In the genomic region with DNA sequence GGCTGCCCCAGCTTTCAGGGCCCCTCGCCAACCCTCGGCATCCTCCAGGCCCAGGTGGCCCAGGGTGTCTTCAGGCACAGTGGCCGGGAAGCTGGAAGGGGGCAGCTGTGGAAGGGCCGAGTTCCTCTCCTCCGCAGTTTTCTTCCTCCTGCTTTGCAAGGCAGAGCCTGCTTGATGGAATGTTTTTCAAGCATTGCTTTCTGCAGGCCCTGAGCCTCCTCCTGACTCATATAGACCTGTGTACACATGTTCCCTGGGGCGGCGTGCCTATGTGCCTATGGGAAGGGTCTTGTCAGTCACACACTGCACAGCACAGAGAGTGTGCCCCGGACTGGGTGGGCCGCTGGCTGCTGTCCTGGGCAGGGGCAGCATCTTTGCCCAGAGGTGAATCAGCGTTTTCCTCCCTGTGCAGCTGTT, we compare ENCODE assay signal across 28 cellular contexts.
DNase-seq lines count a peak whose midpoint lies in the region; TF ChIP-seq lines count a peak whose summit lies in the region.
"Had no signal": no experiment of that assay in that cellular context is flagged by ENCODE, and none has a peak within 500 bp of the region (broad histone marks: within the 10 kb centered on the region; RNA-seq: fewer than 3 reads in every experiment).

No MANE protein-coding gene starts in this region.

- TF ChIP-seq CTCF in mammary epithelial cell (conservative IDR thresholded peaks at IDR 0.05 in 1 of 2, IDR thresholded peaks at IDR 0.05 in 1 of 2; ENCODE audit: extremely low read depth in 1 of 2, insufficient read depth in 1 of 2, low read depth in 1 of 2, low read length in 2 of 2): no peak
- TF ChIP-seq CTCF in lower leg skin (IDR thresholded peaks at IDR 0.05): no peak

- H4K20me1 ChIP-seq in BLaER1: no peaks in the 10 kb centered on the region
- no peaks in the 10 kb centered on the region for H4K20me1 ChIP-seq in mammary epithelial cell (ENCODE audit: insufficient read depth, low read length)

- H3K27me3 ChIP-seq in BLaER1 (no peaks in the 10 kb centered on the region), mammary epithelial cell (ENCODE audit: insufficient read depth, low read length) (no peaks in the 10 kb centered on the region)
- H3K27me3 ChIP-seq: cardiac muscle cell, colonic mucosa, SJSA1, tibial nerve had no signal

- peaks cover 41% of the 10 kb centered on the region for H3K9me3 ChIP-seq in BLaER1
- H3K9me3 ChIP-seq in mammary epithelial cell (replicated peaks; ENCODE audit: insufficient read depth, low read length): peaks cover 3% of the 10 kb centered on the region
- H3K9me3 ChIP-seq: colonic mucosa had no signal

- peaks cover 53% of the 10 kb centered on the region for H3K4me1 ChIP-seq in BLaER1
- H3K4me1 ChIP-seq in mammary epithelial cell (ENCODE audit: insufficient read depth, low read length): peaks cover 8% of the 10 kb centered on the region
- H3K4me1 ChIP-seq: colonic mucosa, parathyroid adenoma, SJSA1, tibial nerve had no signal

- CTCF ChIA-PET in mammary epithelial cell (lab: Charles Lee; ENCODE audit: low non-redundant PET): no interaction called here

- intact Hi-C loops in mammary epithelial cell (cut with micrococcal nuclease): no loop called here
- intact Hi-C loops in lower leg skin (cut with DNase I; ENCODE audit: low total_unique reads): no loop called here

- in situ Hi-C loops in mammary epithelial cell (cut with MboI; ENCODE audit: low sequenced_read_pairs in 2 of 2): no loop called here

- H3K9ac ChIP-seq in BLaER1: no peak overlapping the region
- no peak overlapping the region for H3K9ac ChIP-seq in mammary epithelial cell (ENCODE audit: insufficient read depth, low read length)
- H3K9ac ChIP-seq: parathyroid adenoma had no signal

- no peaks in the 10 kb centered on the region for H3K79me2 ChIP-seq in mammary epithelial cell (ENCODE audit: insufficient read depth, low read length)
- H3K79me2 ChIP-seq: parathyroid adenoma had no signal

- no peak for TF ChIP-seq POLR2A in lower leg skin (IDR thresholded peaks at IDR 0.05)

- 0 out of 2 replicates have a peak overlapping the region, but pooled peaks have one; percentile 75 for H3K4me2 ChIP-seq in BLaER1
- no peak overlapping the region for H3K4me2 ChIP-seq in mammary epithelial cell (ENCODE audit: insufficient read depth, low read depth, low read length)
- H3K4me2 ChIP-seq: smooth muscle cell had no signal

- 74% methylated on average over 8 of the region's 10 CpGs for WGBS in mammary epithelial cell (ENCODE audit: low coverage, missing lambda C conversion rate)
- WGBS in lower leg skin, 2 donors: 66% methylated on average over 10 of the region's 10 CpGs

- H3K27ac ChIP-seq in BLaER1: peak overlapping the region; percentile 33; the same call in 1 of the 2 replicates
- H3K27ac ChIP-seq in mammary epithelial cell (ENCODE audit: insufficient read depth, low read depth, low read length): no peak overlapping the region
- H3K27ac ChIP-seq: cardiac muscle cell, colonic mucosa, parathyroid adenoma, SJSA1, tibial nerve had no signal

- no TSS peak for BruUV-seq in mammary epithelial cell (replicated peaks; lab: Mats Ljungman, UMichigan)

- peak; percentile 4 for DNase-seq in mammary epithelial cell
- DNase-seq in lower leg skin (ENCODE audit: low spot score in 2 of 2): peak; percentile 12 to 80
- peak; percentile 3 for DNase-seq in stimulated activated CD8-positive, alpha-beta memory T cell treated with anti-CD3 and anti-CD28 coated beads, Interleukin-4, amount 100 ng/mL, for 48 hours
- DNase-seq in T-helper 2 cell: no peak
- no peak for DNase-seq in AG08396 (ENCODE audit: low spot score)
- no peak for DNase-seq in NK-92 treated with Interleukin-12 subunit alpha and Interleukin-12 subunit beta, amount 100 ng/mL, for 24 hours (lab: John Stamatoyannopoulos, UW)
- no peak for DNase-seq in NCI-H2196 treated with DMSO at 0.1 percent for 48 hours (lab: John Stamatoyannopoulos, UW; ENCODE audit: unreplicated experiment)
- DNase-seq: activated CD4-positive, alpha-beta T cell treated with anti-CD3 and anti-CD28 coated beads, Interleukin-2, amount 10 ng/mL, durations not matched to agents 24 days and 14 days; activated gamma-delta T cell treated with Interleukin-2 at 50 U/mL for 16 hours; activated naive CD8-positive, alpha-beta T cell treated with anti-CD3 and anti-CD28 coated beads, Interleukin-2, amount 10 ng/mL, durations not matched to agents 7 days and 5 days; activated T-cell treated with anti-CD3 and anti-CD28 coated beads, Interleukin-2, amount 50 U/mL, for 4 hours; C1 segment of cervical spinal cord; DMS153; effector CD4-positive, alpha-beta T cell; kidney; NCI-H1048; NCI-H2107; NCI-H446; NCI-H82; stimulated activated CD4-positive, alpha-beta T cell treated with anti-CD3 and anti-CD28 coated beads, Interleukin-1b, Interleukin-23, amount 100 ng/mL, for 48 hours; stimulated activated naive CD8-positive, alpha-beta T cell treated with anti-CD3 and anti-CD28 coated beads, Interleukin-15, amount 100 ng/mL, for 72 hours had no signal

- H2AFZ ChIP-seq in mammary epithelial cell (ENCODE audit: low read depth, low read length): no peak overlapping the region
- H2AFZ ChIP-seq: parathyroid adenoma had no signal

- dilution Hi-C loops in mammary epithelial cell (cut with HindIII; ENCODE audit: low sequenced_read_pairs): no loop called here

- H3K36me3 ChIP-seq in BLaER1 (peaks cover 5% of the 10 kb centered on the region; the same call in 1 of the 2 replicates), mammary epithelial cell (ENCODE audit: insufficient read depth, low read length) (no peaks in the 10 kb centered on the region)
- H3K36me3 ChIP-seq: cardiac muscle cell, colonic mucosa, SJSA1, tibial nerve had no signal

- H3K4me3 ChIP-seq in BLaER1: no peak overlapping the region
- H3K4me3 ChIP-seq in mammary epithelial cell (replicated peaks in 1 of 3; ENCODE audit: insufficient read depth in 1 of 3, low read depth in 2 of 3, low read length in 3 of 3): no peak overlapping the region
- no peak overlapping the region for H3K4me3 ChIP-seq in lower leg skin (ENCODE audit: low read depth, poor library complexity, severe bottlenecking)
- H3K4me3 ChIP-seq: cardiac muscle cell, colonic mucosa, SJSA1, smooth muscle cell, tibial nerve had no signal

Comparison
In these comparisons a context has a peak if more than half of its experiments do, and no peak if none do; other contexts are left out.
1. DNase-seq: peak in mammary epithelial cell (single experiment), lower leg skin (2 of 2) and stimulated activated CD8-positive, alpha-beta memory T cell treated with anti-CD3 and anti-CD28 coated beads, Interleukin-4, amount 100 ng/mL, for 48 hours (single experiment); none in T-helper 2 cell (0 of 5), AG08396 (single experiment), NK-92 treated with Interleukin-12 subunit alpha and Interleukin-12 subunit beta, amount 100 ng/mL, for 24 hours (single experiment) and NCI-H2196 treated with DMSO at 0.1 percent for 48 hours (single experiment).